In the genomic region with DNA sequence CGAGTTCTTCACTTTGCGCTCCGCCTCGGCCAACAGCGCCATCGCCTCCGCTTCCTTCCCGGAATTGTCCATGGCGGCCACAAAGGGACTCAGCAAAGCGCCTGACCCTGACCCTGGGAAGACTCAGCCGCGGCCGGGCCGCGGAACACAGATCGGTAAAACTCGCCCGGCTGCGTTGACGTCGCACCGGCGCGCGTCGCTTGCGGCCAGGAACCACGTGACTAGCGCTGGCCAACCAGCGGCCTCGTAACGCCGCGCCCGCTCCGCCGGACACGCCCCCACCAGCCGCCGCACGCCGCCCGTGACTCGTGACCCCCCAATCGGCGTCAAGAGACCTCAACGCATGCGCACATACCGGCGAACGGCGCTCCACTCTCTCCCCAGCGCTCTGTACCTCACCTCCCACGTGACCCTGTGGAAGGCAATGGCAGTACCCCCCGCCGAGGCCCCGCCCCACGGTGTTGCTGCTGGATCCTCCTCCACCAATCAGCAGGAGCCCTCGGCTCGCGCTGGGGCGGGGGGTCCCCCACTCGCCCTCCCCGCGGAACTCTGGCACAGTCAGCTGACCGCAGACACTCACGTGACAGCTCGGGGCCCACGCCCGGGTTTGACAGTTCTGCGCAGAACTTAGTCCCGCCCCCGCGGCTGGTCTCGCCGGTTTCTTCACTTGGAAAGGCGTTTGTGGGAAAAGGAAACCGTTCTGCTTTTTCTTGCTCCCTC, we compare ENCODE assay signal across 8 cellular contexts. TPM values are rescaled to one million over a fixed set of nuclear protein-coding genes. Genes with fewer than 3 reads are reported as not detected.
DNase-seq lines count a peak whose midpoint lies in the region; ATAC-seq and FAIRE-seq lines count a peak whose summit lies in the region.

A gene (minus strand): TSS at position 195 of the 720 bp plus-strand sequence. CDS start 123 bp downstream, at position 72.

- peak within 1 kb of the TSS; percentile 99 for H3K9ac ChIP-seq in muscle layer of colon (ENCODE audit: low read length)

- peak within 1 kb of the TSS; percentile 18 to 91 for H3K4me3 ChIP-seq in muscle layer of colon (ENCODE audit: low read depth in 1 of 2, low read length in 2 of 2)

- H3K27ac ChIP-seq in KOPT-K1 (ENCODE audit: low read depth, low read length, poor library complexity, severe bottlenecking) (peak within 1 kb of the TSS; percentile 84), muscle layer of colon (ENCODE audit: low read depth, low read length) (peak within 1 kb of the TSS; percentile 92)

- H3K27ac Mint-ChIP-seq in activated T-cell treated with anti-CD3 and anti-CD28 coated beads, Interleukin-2, amount 50 U/mL, for 72 hours: peak within 1 kb of the TSS; percentile 99

- no peaks in the 10 kb centered on the region for H3K27me3 Mint-ChIP-seq in activated T-cell treated with anti-CD3 and anti-CD28 coated beads, Interleukin-2, amount 50 U/mL, for 72 hours (ENCODE audit: low read depth)

- peaks cover 3 to 4% of the 10 kb centered on the region in 2 donors for H3K36me3 Mint-ChIP-seq in activated T-cell treated with anti-CD3 and anti-CD28 coated beads, Interleukin-2, amount 50 U/mL, for 72 hours (ENCODE audit: insufficient read depth in 2 of 2)

- no peaks in the 10 kb centered on the region for H3K27me3 ChIP-seq in muscle layer of colon (ENCODE audit: control insufficient read depth in 1 of 2, insufficient read depth in 2 of 2, low read length in 2 of 2)

- DNase-seq in DMS79 (lab: John Stamatoyannopoulos, UW) (peak; percentile 100), RCC 7860 (ENCODE audit: low spot score) (peak; percentile 98)
- DNase-seq in activated T-cell treated with anti-CD3 and anti-CD28 coated beads, Interleukin-2, amount 50 U/mL, for 72 hours: peak; percentile 100
- peak; percentile 100 for DNase-seq in stimulated activated CD8-positive, alpha-beta memory T cell treated with anti-CD3 and anti-CD28 coated beads, Interleukin-7, amount 100 ng/mL, for 24 hours (ENCODE audit: low read depth)

- peak within 1 kb of the TSS; percentile 92 to 98 for H3K4me3 Mint-ChIP-seq in activated T-cell treated with anti-CD3 and anti-CD28 coated beads, Interleukin-2, amount 50 U/mL, for 72 hours

- peaks cover 91% of the 10 kb centered on the region for H3K4me1 Mint-ChIP-seq in activated T-cell treated with anti-CD3 and anti-CD28 coated beads, Interleukin-2, amount 50 U/mL, for 72 hours (ENCODE audit: low read depth)

- H3K9me3 Mint-ChIP-seq in activated T-cell treated with anti-CD3 and anti-CD28 coated beads, Interleukin-2, amount 50 U/mL, for 72 hours: no peaks in the 10 kb centered on the region

- FAIRE-seq in RCC 7860 (lab: Jason Lieb, UNC): peak; percentile 89

- no peaks in the 10 kb centered on the region for H3K9me3 ChIP-seq in KOPT-K1 (ENCODE audit: insufficient read depth, low read length, poor library complexity, severe bottlenecking)
- no peaks in the 10 kb centered on the region for H3K9me3 ChIP-seq in muscle layer of colon (ENCODE audit: low read length)

- H3K36me3 ChIP-seq in KOPT-K1 (ENCODE audit: insufficient read depth, low read length): peaks cover 6% of the 10 kb centered on the region; the same call in 1 of the 2 replicates
- no peaks in the 10 kb centered on the region for H3K36me3 ChIP-seq in muscle layer of colon (ENCODE audit: insufficient read depth, low read length)

- peak; percentile 70 for ATAC-seq in GM21786 (IDR thresholded peaks at IDR 0.05; ENCODE audit: unreplicated experiment)
- peak; percentile 96 for ATAC-seq in activated T-cell treated with anti-CD3 and anti-CD28 coated beads, Interleukin-2, amount 50 U/mL, for 72 hours (replicated peaks in 1 of 2)
- peak; percentile 98 for ATAC-seq in esophagus mucosa

- peaks cover 45% of the 10 kb centered on the region for H3K4me1 ChIP-seq in muscle layer of colon (ENCODE audit: insufficient read depth, low read length)

RNA-seq across cellular contexts. Expression of the gene that starts here (rescaled TPM):
- 10 to 100 TPM; 64.4 to 71.5 TPM for total RNA-seq in activated T-cell treated with anti-CD3 and anti-CD28 coated beads, Interleukin-2, amount 50 U/mL, for 72 hours
- total RNA-seq in esophagus mucosa: 96.2 TPM

Comparison
In these comparisons a context has a peak if more than half of its experiments do, and no peak if none do; other contexts are left out.
1. Peak in every context shown above with its lines: DNase-seq, ATAC-seq, H3K4me3 ChIP-seq and H3K27ac ChIP-seq.